ENCODE assay signal across 30 cellular contexts in the genomic region with DNA sequence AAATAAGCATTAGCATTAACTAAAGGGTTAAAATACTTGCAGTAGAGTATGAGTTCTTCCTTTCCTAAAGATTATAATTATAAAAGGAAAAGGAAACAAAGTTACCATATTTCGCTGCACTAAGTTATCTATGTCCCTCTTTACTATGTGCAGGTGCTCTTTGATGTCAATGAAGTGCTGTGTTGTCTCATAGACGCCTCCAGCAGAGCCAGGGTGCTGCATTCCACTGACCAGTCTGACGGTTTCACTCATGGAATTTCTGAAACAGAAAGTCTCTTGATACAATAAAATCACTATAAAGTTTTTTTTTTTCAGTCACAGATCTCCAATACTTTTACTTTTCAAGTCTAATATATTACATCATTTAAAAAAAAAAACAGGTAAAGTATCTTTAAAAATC. TPM values are rescaled to one million over a fixed set of nuclear protein-coding genes. Genes with fewer than 3 reads are reported as not detected.
DNase-seq lines count a peak whose midpoint lies in the region; ATAC-seq and TF ChIP-seq lines count a peak whose summit lies in the region.
"Had no signal": no experiment of that assay in that cellular context is flagged by ENCODE, and none has a peak within 500 bp of the region (broad histone marks: within the 10 kb centered on the region; RNA-seq: fewer than 3 reads in every experiment).

No MANE protein-coding gene starts in this region.

- H3K9me3 Mint-ChIP-seq in neural progenitor cell (no peaks in the 10 kb centered on the region), progenitor cell of endocrine pancreas (ENCODE audit: low read depth) (no peaks in the 10 kb centered on the region)
- H3K9me3 Mint-ChIP-seq: CD14-positive monocyte; CD4-positive, alpha-beta memory T cell; CD4-positive, CD25-positive, alpha-beta regulatory T cell; CD8-positive, alpha-beta memory T cell had no signal

- H3K27ac Mint-ChIP-seq in neural progenitor cell (no peak overlapping the region), progenitor cell of endocrine pancreas (peak overlapping the region; percentile 81)
- H3K27ac Mint-ChIP-seq: CD14-positive monocyte; CD4-positive, CD25-positive, alpha-beta regulatory T cell; CD8-positive, alpha-beta memory T cell had no signal

- no peak for ATAC-seq in Right ventricle myocardium inferior
- peak; percentile 57 for ATAC-seq in left ventricle myocardium superior
- ATAC-seq: GM12878 had no signal

- DNase-seq in cardiac muscle cell (ENCODE audit: low read depth in 1 of 2, low spot score in 1 of 2) (peak in 1 of 2 donors; percentile 57), Right ventricle myocardium inferior (ENCODE audit: missing footprints) (no peak), left ventricle myocardium superior (no peak), right atrium auricular region (ENCODE audit: low spot score) (no peak), neural progenitor cell (ENCODE audit: low spot score) (no peak), progenitor cell of endocrine pancreas (ENCODE audit: low spot score, unreplicated experiment) (no peak), SW 1271 (lab: John Stamatoyannopoulos, UW) (no peak), NCI-H1092 (lab: John Stamatoyannopoulos, UW) (no peak)
- DNase-seq: 8988T; ACHN; BE2C; C1 segment of cervical spinal cord; CD4-positive, alpha-beta memory T cell; CD4-positive, CD25-positive, alpha-beta regulatory T cell; CD8-positive, alpha-beta memory T cell; COR-L47; DMS 273 treated with DMSO at 0.1 percent for 48 hours; DMS153; DMS53; DMS79; DND-41; EL; GDM1 had no signal

- peaks cover 41% of the 10 kb centered on the region for H3K79me2 ChIP-seq in neural progenitor cell (ENCODE audit: low read depth)

- TF ChIP-seq CTCF in cardiac muscle cell (IDR thresholded peaks at IDR 0.05; ENCODE audit: low read depth, low read length) (no peak), right atrium auricular region (IDR thresholded peaks at IDR 0.05) (no peak), neural progenitor cell (IDR thresholded peaks at IDR 0.05) (no peak), progenitor cell of endocrine pancreas (IDR thresholded peaks at IDR 0.05; ENCODE audit: unreplicated experiment) (no peak)

- H3K27me3 Mint-ChIP-seq in neural progenitor cell (ENCODE audit: insufficient read depth, low read depth) (no peaks in the 10 kb centered on the region), progenitor cell of endocrine pancreas (no peaks in the 10 kb centered on the region)
- H3K27me3 Mint-ChIP-seq: CD4-positive, alpha-beta memory T cell; CD4-positive, CD25-positive, alpha-beta regulatory T cell; CD8-positive, alpha-beta memory T cell had no signal

- H3K36me3 Mint-ChIP-seq in neural progenitor cell (peaks cover 42% of the 10 kb centered on the region), progenitor cell of endocrine pancreas (ENCODE audit: insufficient read depth) (peaks cover 28% of the 10 kb centered on the region)

- H3K9me3 ChIP-seq in cardiac muscle cell (ENCODE audit: low read depth): no peaks in the 10 kb centered on the region
- H3K9me3 ChIP-seq in right atrium auricular region: no peaks in the 10 kb centered on the region
- H3K9me3 ChIP-seq in neural progenitor cell (ENCODE audit: low read depth): no peaks in the 10 kb centered on the region
- H3K9me3 ChIP-seq: BE2C, BLaER1 had no signal

- H3K4me3 Mint-ChIP-seq in neural progenitor cell: no peak overlapping the region
- no peak overlapping the region for H3K4me3 Mint-ChIP-seq in progenitor cell of endocrine pancreas (ENCODE audit: low read depth)
- H3K4me3 Mint-ChIP-seq: CD14-positive monocyte; CD4-positive, alpha-beta memory T cell; CD4-positive, CD25-positive, alpha-beta regulatory T cell; CD8-positive, alpha-beta memory T cell had no signal

- no peak overlapping the region for H3K9ac ChIP-seq in neural progenitor cell
- H3K9ac ChIP-seq: BLaER1 had no signal

- peaks cover 35% of the 10 kb centered on the region for H4K20me1 ChIP-seq in neural progenitor cell (ENCODE audit: low read depth)

- H3K4me3 ChIP-seq in cardiac muscle cell (no peak overlapping the region), right atrium auricular region (no peak overlapping the region), neural progenitor cell (no peak overlapping the region)
- H3K4me3 ChIP-seq: BLaER1, GM12878 had no signal

- H3F3A ChIP-seq in neural progenitor cell (ENCODE audit: low read depth): peaks cover 8% of the 10 kb centered on the region

- H3K4me1 ChIP-seq in cardiac muscle cell (ENCODE audit: low read depth) (peaks cover 17% of the 10 kb centered on the region), right atrium auricular region (no peaks in the 10 kb centered on the region), neural progenitor cell (no peaks in the 10 kb centered on the region)
- H3K4me1 ChIP-seq: BE2C, BLaER1 had no signal

- H3K36me3 ChIP-seq in cardiac muscle cell (peaks cover 69% of the 10 kb centered on the region), right atrium auricular region (peaks cover 67% of the 10 kb centered on the region), neural progenitor cell (peaks cover 83% of the 10 kb centered on the region)
- H3K36me3 ChIP-seq: BE2C had no signal

- H3K4me1 Mint-ChIP-seq in neural progenitor cell (peaks cover 3% of the 10 kb centered on the region), progenitor cell of endocrine pancreas (ENCODE audit: low read depth) (no peaks in the 10 kb centered on the region)
- H3K4me1 Mint-ChIP-seq: CD14-positive monocyte; CD4-positive, alpha-beta memory T cell had no signal

- intact Hi-C loops in Right ventricle myocardium inferior (cut with DNase I) (no loop called here), left ventricle myocardium superior (cut with micrococcal nuclease) (no loop called here)

- H3K27me3 ChIP-seq in cardiac muscle cell: no peaks in the 10 kb centered on the region
- no peaks in the 10 kb centered on the region for H3K27me3 ChIP-seq in right atrium auricular region
- H3K27me3 ChIP-seq in neural progenitor cell: no peaks in the 10 kb centered on the region
- H3K27me3 ChIP-seq: BE2C, BLaER1 had no signal

- no peak overlapping the region for H2AFZ ChIP-seq in neural progenitor cell (replicated peaks)

- H3K27ac ChIP-seq in cardiac muscle cell (peak overlapping the region; percentile 67), right atrium auricular region (no peak overlapping the region), neural progenitor cell (peak overlapping the region; percentile 60)
- H3K27ac ChIP-seq: BLaER1 had no signal

- H3K4me2 ChIP-seq in neural progenitor cell: no peak overlapping the region
- H3K4me2 ChIP-seq: BLaER1 had no signal

RNA-seq across cellular contexts. Expression of gene CPLX4, which starts 14.5 kb away (rescaled TPM):
- total RNA-seq in cardiac muscle cell (not detected in 2 replicates), Right ventricle myocardium inferior (not detected), left ventricle myocardium superior (not detected), right atrium auricular region (not detected), neural progenitor cell (ENCODE audit: low replicate concordance) (0.12 and 2.2 TPM in 2 replicates), progenitor cell of endocrine pancreas (not detected in 2 replicates)
- not detected in 2 replicates for polyA plus RNA-seq in cardiac muscle cell
- total RNA-seq: A673; CD4-positive, alpha-beta memory T cell; CD4-positive, CD25-positive, alpha-beta regulatory T cell; CD8-positive, alpha-beta memory T cell; Daoy; G401; GM12878 had no signal
- polyA plus RNA-seq: AG04450; CD14-positive monocyte; CD4-positive, alpha-beta memory T cell; CD4-positive, CD25-positive, alpha-beta regulatory T cell; CD8-positive, alpha-beta memory T cell; GM12878 had no signal

RNA-seq across cellular contexts. Expression of gene LMAN1, which starts 26.1 kb away (rescaled TPM):
- total RNA-seq in cardiac muscle cell (65.5 and 68.1 TPM in 2 replicates), Right ventricle myocardium inferior (50.6 TPM), left ventricle myocardium superior (53.6 TPM), right atrium auricular region (100 to 1,000 TPM in 1 of 2 donors, 10 to 100 TPM in 1; 69.0 to 107 TPM), neural progenitor cell (ENCODE audit: low replicate concordance) (276 and 338 TPM in 2 replicates), progenitor cell of endocrine pancreas (78.2 and 79.2 TPM in 2 replicates)
- polyA plus RNA-seq in cardiac muscle cell: 51.3 and 56.4 TPM in 2 replicates

RNA-seq across cellular contexts. Expression of gene RAX, which starts 59.7 kb away (rescaled TPM):
- total RNA-seq in cardiac muscle cell (0.06 TPM in 1 of 2 replicates, not detected in the other), Right ventricle myocardium inferior (not detected), left ventricle myocardium superior (not detected), right atrium auricular region (not detected), neural progenitor cell (ENCODE audit: low replicate concordance) (20.7 and 78.1 TPM in 2 replicates), progenitor cell of endocrine pancreas (not detected in 2 replicates)
- 0.12 and 0.21 TPM in 2 replicates for polyA plus RNA-seq in cardiac muscle cell
- total RNA-seq: CD4-positive, alpha-beta memory T cell; CD4-positive, CD25-positive, alpha-beta regulatory T cell; CD8-positive, alpha-beta memory T cell; Daoy; G401; GM12878 had no signal
- polyA plus RNA-seq: AG04450; CD14-positive monocyte; CD4-positive, alpha-beta memory T cell; CD4-positive, CD25-positive, alpha-beta regulatory T cell; CD8-positive, alpha-beta memory T cell; GM12878 had no signal

Comparison
In these comparisons a context has a peak if more than half of its experiments do, and no peak if none do; other contexts are left out.
1. H3K27ac ChIP-seq: peak in cardiac muscle cell (single experiment) and neural progenitor cell (single experiment); none in right atrium auricular region (0 of 2).
2. RNA of gene RAX, which starts 59.7 kb away (total RNA-seq): 20.7 to 78.1 TPM in neural progenitor cell; not detected in progenitor cell of endocrine pancreas, 0.06 TPM in cardiac muscle cell, not detected in Right ventricle myocardium inferior (single experiment), not detected in left ventricle myocardium superior (single experiment) and not detected in right atrium auricular region; every median in the first group is over 10 times any median in the second.